ENCODE assay signal across 8 cellular contexts in the genomic region with DNA sequence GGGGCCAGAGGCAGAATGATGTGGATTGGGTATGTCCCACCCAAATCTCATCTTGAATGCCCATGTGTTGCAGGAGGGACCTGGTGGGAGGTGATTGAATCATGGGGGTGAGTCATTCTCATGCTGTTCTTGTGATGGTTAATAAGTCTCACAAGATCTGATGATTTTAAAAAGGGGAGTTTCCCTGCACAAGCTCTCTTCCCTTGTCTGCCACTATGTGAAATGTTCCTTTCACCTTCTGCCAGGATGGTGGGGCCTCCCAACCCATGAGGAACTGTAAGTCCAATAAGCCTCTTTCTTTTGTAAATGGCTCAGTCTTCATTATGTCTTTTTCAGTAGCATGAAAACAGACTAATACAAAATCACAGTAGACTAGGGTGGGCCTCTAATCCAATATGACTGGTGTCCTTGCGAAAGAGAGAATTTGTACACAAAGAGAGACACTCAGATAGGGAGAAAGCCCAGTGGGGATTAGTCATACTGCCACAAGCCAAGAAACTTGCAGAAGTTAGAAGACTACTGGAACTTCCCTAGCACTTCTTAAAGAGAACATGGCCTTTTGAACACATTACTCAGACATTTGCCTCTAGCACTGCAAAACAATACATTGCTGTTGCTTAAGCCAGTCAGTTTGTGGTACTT.
DNase-seq lines count a peak whose midpoint lies in the region; ATAC-seq, FAIRE-seq and TF ChIP-seq lines count a peak whose summit lies in the region.

No MANE protein-coding gene starts in this region.

- no peak overlapping the region for H2AFZ ChIP-seq in Karpas-422 (ENCODE audit: low read length)

- no peak overlapping the region for H3K4me2 ChIP-seq in Karpas-422 (ENCODE audit: low read depth, low read length, poor library complexity, severe bottlenecking)

- no peak for TF ChIP-seq CTCF in spleen (IDR thresholded peaks at IDR 0.05 in 8 of 11, conservative IDR thresholded peaks at IDR 0.05 in 3 of 11)

- no peaks in the 10 kb centered on the region for H3K9me2 ChIP-seq in Karpas-422 (replicated peaks; ENCODE audit: insufficient read depth, low read length)

- no peak overlapping the region for H3K9ac ChIP-seq in Karpas-422 (ENCODE audit: low read length)

- intact Hi-C loops in spleen (cut with DNase I; ENCODE audit: low total_unique reads): no loop called here

- 61 to 82% (median 67%) methylated on average over 1 of the region's 1 CpG for WGBS in spleen, 5 donors

- TF ChIP-seq POLR2A in H54 (IDR thresholded peaks at IDR 0.05; ENCODE audit: low read depth, low read length) (no peak), spleen (IDR thresholded peaks at IDR 0.05) (no peak)

- H3K27ac ChIP-seq in Karpas-422 (ENCODE audit: low read length) (no peak overlapping the region), spleen (peak overlapping the region in 4 of 8 donors; percentile 36 to 88 (median 74))

- H3K4me3 ChIP-seq in Karpas-422 (ENCODE audit: low read length): no peak overlapping the region
- H3K4me3 ChIP-seq in spleen: no peak overlapping the region

- ATAC-seq in GM21717 (IDR thresholded peaks at IDR 0.05; ENCODE audit: unreplicated experiment): peak; percentile 92

- DNase-seq in GM18507 (ENCODE audit: extremely low spot score, insufficient read length, low read depth) (no peak), M059J (ENCODE audit: low read depth) (peak; percentile 16), fibroblast of gingiva (ENCODE audit: low read depth) (peak; percentile 94), H54 (ENCODE audit: insufficient read length, low spot score) (no peak), Karpas-422 (no peak), spleen (no peak), SHP77 treated with DMSO at 0.1 percent for 48 hours (lab: John Stamatoyannopoulos, UW) (no peak)

- H3K36me3 ChIP-seq in Karpas-422 (ENCODE audit: insufficient read depth, low read length) (no peaks in the 10 kb centered on the region), spleen (no peaks in the 10 kb centered on the region)

- peak; percentile 24 for FAIRE-seq in GM18507 (lab: Jason Lieb, UNC)
- FAIRE-seq in H54 (lab: Jason Lieb, UNC): no peak

- H3K9me3 ChIP-seq in Karpas-422 (ENCODE audit: low read length) (no peaks in the 10 kb centered on the region; the same call in 1 of the 2 replicates), spleen (no peaks in the 10 kb centered on the region)

- H3K79me2 ChIP-seq in Karpas-422 (ENCODE audit: low read length): no peaks in the 10 kb centered on the region

- no peaks in the 10 kb centered on the region for H3K4me1 ChIP-seq in Karpas-422 (ENCODE audit: low read length)
- no peaks in the 10 kb centered on the region for H3K4me1 ChIP-seq in spleen

- H3K27me3 ChIP-seq in Karpas-422 (ENCODE audit: low read length) (no peaks in the 10 kb centered on the region), spleen (replicated peaks in 1 of 7) (peaks cover 0 to 10% (median 0%) of the 10 kb centered on the region in 7 donors)

- no peaks in the 10 kb centered on the region for H4K20me1 ChIP-seq in Karpas-422 (ENCODE audit: insufficient read depth, low read depth, low read length)

Comparison
In these comparisons a context has a peak if more than half of its experiments do, and no peak if none do; other contexts are left out.
1. DNase-seq: peak in M059J (single experiment) and fibroblast of gingiva (single experiment); none in GM18507 (single experiment), H54 (single experiment), Karpas-422 (single experiment), spleen (single experiment) and SHP77 treated with DMSO at 0.1 percent for 48 hours (single experiment).